Comparison of ENCODE assay signal across 22 cellular contexts in the genomic region with DNA sequence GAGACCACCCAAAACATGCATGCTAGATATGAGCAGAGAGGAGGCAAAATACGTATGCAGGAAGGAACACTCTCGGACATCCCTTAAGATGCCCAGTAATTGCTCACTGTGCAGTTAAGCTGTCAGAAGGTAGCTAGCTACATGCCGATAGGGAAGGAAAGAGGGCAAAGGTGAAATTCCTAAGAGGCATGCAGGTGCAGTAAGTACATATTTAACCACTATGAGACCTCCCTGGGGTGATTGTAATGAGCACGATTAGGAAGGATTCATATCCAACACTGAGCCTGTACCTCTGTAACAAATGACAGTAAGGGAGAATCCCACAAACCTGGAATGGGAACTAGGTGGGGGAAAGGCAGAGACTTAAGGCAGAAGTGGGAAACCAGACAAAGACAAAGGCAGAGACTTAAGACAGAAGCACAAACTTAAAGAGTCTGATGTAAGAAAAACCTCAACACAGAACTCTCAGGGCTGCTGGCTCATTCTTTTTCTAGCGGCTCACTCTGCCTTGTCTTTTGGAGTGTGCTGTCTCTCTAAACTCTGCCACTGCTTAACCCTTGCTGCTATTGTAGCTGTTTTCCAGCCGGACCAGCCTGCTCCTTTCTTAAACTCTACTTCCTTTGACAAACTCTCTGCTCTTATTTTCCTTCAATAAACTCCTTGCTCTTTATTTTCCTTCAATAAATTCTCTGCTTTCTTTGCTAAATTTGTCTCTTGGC.
DNase-seq lines count a peak whose midpoint lies in the region; ATAC-seq and TF ChIP-seq lines count a peak whose summit lies in the region.
"Had no signal": no experiment of that assay in that cellular context is flagged by ENCODE, and none has a peak within 500 bp of the region (broad histone marks: within the 10 kb centered on the region; RNA-seq: fewer than 3 reads in every experiment).

No MANE protein-coding gene starts in this region.

- TF ChIP-seq CTCF in AG10803 (conservative IDR thresholded peaks at IDR 0.05; ENCODE audit: low read length), result no peak
- TF ChIP-seq CTCF in epithelial cell of proximal tubule (conservative IDR thresholded peaks at IDR 0.05; ENCODE audit: low read depth, low read length), result no peak
- no peak for TF ChIP-seq CTCF in BE2C (IDR thresholded peaks at IDR 0.05; ENCODE audit: low read depth, low read length)

- H2AK5ac ChIP-seq in mesenchymal stem cell (ENCODE audit: low read length, severe bottlenecking), result no peak overlapping the region

- H4K91ac ChIP-seq in mesenchymal stem cell (ENCODE audit: low read length), result no peak overlapping the region

- WGBS in mesenchymal stem cell, result 69% methylated on average over 5 of the region's 6 CpGs

- H3K36me3 ChIP-seq in mesenchymal stem cell (ENCODE audit: control insufficient read depth in 1 of 2, insufficient read depth in 2 of 2, low read depth in 1 of 2, low read length in 2 of 2) (peaks cover 0 to 2% of the 10 kb centered on the region in 2 experiments), BE2C (peaks cover 8% of the 10 kb centered on the region; the same call in 1 of the 2 replicates)
- H3K36me3 ChIP-seq: adrenal gland, BLaER1 had no signal

- H3K4me1 ChIP-seq in mesenchymal stem cell (ENCODE audit: control insufficient read depth, insufficient read depth, low read depth, low read length), result peaks cover 1% of the 10 kb centered on the region
- no peaks in the 10 kb centered on the region; the same call in 1 of the 2 replicates for H3K4me1 ChIP-seq in BE2C
- H3K4me1 ChIP-seq: A549, adrenal gland, BLaER1, SJCRH30 had no signal

- no peak overlapping the region for H3K4ac ChIP-seq in mesenchymal stem cell (ENCODE audit: low read depth in 1 of 2, low read length in 2 of 2)

- no peaks in the 10 kb centered on the region for H3K27me3 ChIP-seq in mesenchymal stem cell (ENCODE audit: control insufficient read depth in 1 of 2, insufficient read depth in 1 of 2, low read length in 2 of 2)
- H3K27me3 ChIP-seq in BE2C, result no peaks in the 10 kb centered on the region
- H3K27me3 ChIP-seq: adrenal gland, BLaER1, SJCRH30 had no signal

- no peak overlapping the region for H3K14ac ChIP-seq in mesenchymal stem cell (ENCODE audit: low read length in 2 of 2)

- H3K4me2 ChIP-seq in mesenchymal stem cell (ENCODE audit: low read length, poor library complexity, severe bottlenecking), result peak overlapping the region; percentile 27
- H3K4me2 ChIP-seq: A549, BLaER1 had no signal

- no peak overlapping the region for H3K18ac ChIP-seq in mesenchymal stem cell (ENCODE audit: low read depth in 1 of 2, low read length in 2 of 2)

- no peaks in the 10 kb centered on the region for H3K79me1 ChIP-seq in mesenchymal stem cell (replicated peaks; ENCODE audit: low read length, poor library complexity, severe bottlenecking)

- peak overlapping the region; percentile 25 for H2BK5ac ChIP-seq in mesenchymal stem cell (ENCODE audit: low read depth, low read length, poor library complexity, severe bottlenecking)

- no peak overlapping the region for H2BK12ac ChIP-seq in mesenchymal stem cell (ENCODE audit: low read length in 2 of 2)

- H2AFZ ChIP-seq in mesenchymal stem cell (ENCODE audit: low read depth, low read length), result no peak overlapping the region

- H3K4me3 ChIP-seq in AG10803 (ENCODE audit: low read length) (no peak overlapping the region), epithelial cell of proximal tubule (ENCODE audit: low read depth, low read length) (no peak overlapping the region), mesenchymal stem cell (ENCODE audit: insufficient read depth in 1 of 2, low read depth in 1 of 2, low read length in 2 of 2) (no peak overlapping the region), BE2C (ENCODE audit: low read depth, low read length) (no peak overlapping the region)
- H3K4me3 ChIP-seq: A549, adrenal gland, BLaER1, SJCRH30 had no signal

- DNase-seq in AG10803 (ENCODE audit: low read depth) (peak; percentile 13), NCI-H69 (lab: John Stamatoyannopoulos, UW) (peak; percentile 15), epithelial cell of proximal tubule (ENCODE audit: low read depth) (peak; percentile 63), mesenchymal stem cell (no peak), 8988T (no peak), BE2C (no peak)
- DNase-seq in activated CD4-positive, alpha-beta T cell treated with anti-CD3 and anti-CD28 coated beads, Interleukin-2, amount 50 U/mL, for 48 hours, result no peak
- DNase-seq: activated CD4-positive, alpha-beta memory T cell treated with anti-CD3 and anti-CD28 coated beads for 36 hours; adrenal gland; effector CD4-positive, alpha-beta T cell; GDM1; H7; NCI-H1930; NCI-H345; retina; SJCRH30; stimulated activated CD8-positive, alpha-beta memory T cell treated with anti-CD3 and anti-CD28 coated beads, Interleukin-4, amount 100 ng/mL, for 48 hours; T-helper 17 cell had no signal

- ATAC-seq in GM21737 (IDR thresholded peaks at IDR 0.05; ENCODE audit: unreplicated experiment), result no peak
- ATAC-seq: A549, T-helper 17 cell had no signal

- H3K9me3 ChIP-seq in mesenchymal stem cell (ENCODE audit: control insufficient read depth, low read length) (no peaks in the 10 kb centered on the region), BE2C (peaks cover 3% of the 10 kb centered on the region; the same call in 1 of the 2 replicates)
- H3K9me3 ChIP-seq: A549, adrenal gland had no signal

- H4K8ac ChIP-seq in mesenchymal stem cell (ENCODE audit: low read length), result no peak overlapping the region

- peak overlapping the region; percentile 71 for H3K27ac ChIP-seq in mesenchymal stem cell (ENCODE audit: low read length, poor library complexity, severe bottlenecking)
- H3K27ac ChIP-seq: A549, adrenal gland, BLaER1, SJCRH30, VCaP had no signal

- H2BK120ac ChIP-seq in mesenchymal stem cell (ENCODE audit: low read depth, low read length), result no peak overlapping the region

- no peak overlapping the region for H3K23ac ChIP-seq in mesenchymal stem cell (ENCODE audit: low read length in 2 of 2)

- H2BK15ac ChIP-seq in mesenchymal stem cell (ENCODE audit: low read depth, poor library complexity, severe bottlenecking), result no peak overlapping the region

- H3K9ac ChIP-seq in mesenchymal stem cell (ENCODE audit: low read length), result no peak overlapping the region
- H3K9ac ChIP-seq: BLaER1 had no signal

Comparison
In these comparisons a context has a peak if more than half of its experiments do, and no peak if none do; other contexts are left out.
1. DNase-seq: peak in AG10803 (single experiment), NCI-H69 (single experiment) and epithelial cell of proximal tubule (single experiment); none in mesenchymal stem cell (single experiment), 8988T (single experiment), activated CD4-positive, alpha-beta T cell treated with anti-CD3 and anti-CD28 coated beads, Interleukin-2, amount 50 U/mL, for 48 hours (0 of 2) and BE2C (single experiment).